In genomic region chr5:95924720-95925119, GRCh38 we compare ENCODE assay signal across 1 cellular context.
TF ChIP-seq lines count a peak whose summit lies in the region.

No MANE protein-coding gene starts in this region.

TF ChIP-seq in HepG2, 621 proteins besides CTCF, POLR2A, EP300 and RAD21 (continued from another document and continues in another):
- no peak for TF ChIP-seq CSRNP1 (CRISPR knock-in tag; IDR thresholded peaks at IDR 0.05)
- TF ChIP-seq ZNF12 (CRISPR knock-in tag; IDR thresholded peaks at IDR 0.05): peak; percentile 74
- no peak for TF ChIP-seq KLF11 (CRISPR knock-in tag; IDR thresholded peaks at IDR 0.05)
- no peak for TF ChIP-seq ZNF503 (CRISPR knock-in tag; IDR thresholded peaks at IDR 0.05)
- TF ChIP-seq SOX13 (IDR thresholded peaks at IDR 0.05): peak; percentile 66
- peak in 1 of 2 experiments; percentile 87; a peak in 2 of 4 replicates for TF ChIP-seq SOX13 (CRISPR knock-in tag; conservative IDR thresholded peaks at IDR 0.05 in 1 of 2, IDR thresholded peaks at IDR 0.05 in 1 of 2)
- no peak for TF ChIP-seq THYN1 (CRISPR knock-in tag; IDR thresholded peaks at IDR 0.05; ENCODE audit: borderline replicate concordance, low read depth)
- TF ChIP-seq MAFG (CRISPR knock-in tag; IDR thresholded peaks at IDR 0.05): no peak
- TF ChIP-seq KDM5B (CRISPR knock-in tag; IDR thresholded peaks at IDR 0.05; ENCODE audit: borderline replicate concordance): no peak
- TF ChIP-seq ZNF609 (CRISPR knock-in tag; IDR thresholded peaks at IDR 0.05; ENCODE audit: borderline replicate concordance): peak; percentile 55; the same call in 1 of the 2 replicates
- TF ChIP-seq FOSL2 (CRISPR knock-in tag; IDR thresholded peaks at IDR 0.05): peak; percentile 63
- no peak for TF ChIP-seq RBFOX2 (IDR thresholded peaks at IDR 0.05; ENCODE audit: low read depth, low read length)
- no peak for TF ChIP-seq ZNF235 (CRISPR knock-in tag; IDR thresholded peaks at IDR 0.05; ENCODE audit: borderline replicate concordance)
- TF ChIP-seq E2F5 (CRISPR knock-in tag; conservative IDR thresholded peaks at IDR 0.05): no peak
- peak; percentile 29; the same call in 1 of the 2 replicates for TF ChIP-seq HNF4G (IDR thresholded peaks at IDR 0.05; ENCODE audit: borderline replicate concordance, low read depth, low read length)
- no peak for TF ChIP-seq HNF4G (CRISPR knock-in tag; IDR thresholded peaks at IDR 0.05; ENCODE audit: borderline replicate concordance, low read depth)
- TF ChIP-seq ERF (CRISPR knock-in tag; IDR thresholded peaks at IDR 0.05): peak; percentile 72; the same call in 1 of the 2 replicates
- TF ChIP-seq FIP1L1 (IDR thresholded peaks at IDR 0.05; ENCODE audit: borderline replicate concordance, insufficient read depth, low read depth, low read length): no peak
- 0 out of 2 replicates have a peak, but pooled peaks have one; percentile 54 for TF ChIP-seq TP53 (CRISPR knock-in tag; conservative IDR thresholded peaks at IDR 0.05)
- TF ChIP-seq PLSCR1 (CRISPR knock-in tag; IDR thresholded peaks at IDR 0.05; ENCODE audit: borderline replicate concordance): no peak
- no peak for TF ChIP-seq JUND (CRISPR knock-in tag; IDR thresholded peaks at IDR 0.05)
- no peak for TF ChIP-seq ZNF224 (CRISPR knock-in tag; IDR thresholded peaks at IDR 0.05)
- TF ChIP-seq MED1 (CRISPR knock-in tag; IDR thresholded peaks at IDR 0.05): peak; percentile 82
- no peak for TF ChIP-seq ZNF136 (CRISPR knock-in tag; IDR thresholded peaks at IDR 0.05; ENCODE audit: low read depth)
- peak; percentile 95 for TF ChIP-seq ARID5B (CRISPR knock-in tag; IDR thresholded peaks at IDR 0.05)
- 0 out of 2 replicates have a peak, but pooled peaks have one; percentile 63 for TF ChIP-seq DNMT3B (CRISPR knock-in tag; conservative IDR thresholded peaks at IDR 0.05)
- TF ChIP-seq ZNF446 (CRISPR knock-in tag; IDR thresholded peaks at IDR 0.05): no peak
- peak; percentile 85 for TF ChIP-seq SOX5 (CRISPR knock-in tag; IDR thresholded peaks at IDR 0.05; ENCODE audit: borderline replicate concordance)
- TF ChIP-seq FOXC1 (CRISPR knock-in tag; IDR thresholded peaks at IDR 0.05; ENCODE audit: borderline replicate concordance): no peak
- no peak for TF ChIP-seq ARNT (IDR thresholded peaks at IDR 0.05)
- no peak for TF ChIP-seq ZNF687 (CRISPR knock-in tag; IDR thresholded peaks at IDR 0.05)
- peak; percentile 37; the same call in 1 of the 2 replicates for TF ChIP-seq TCF7 (IDR thresholded peaks at IDR 0.05; ENCODE audit: low read depth)
- TF ChIP-seq REXO4 (CRISPR knock-in tag; IDR thresholded peaks at IDR 0.05; ENCODE audit: borderline replicate concordance): no peak
- TF ChIP-seq HOXA3 (CRISPR knock-in tag; IDR thresholded peaks at IDR 0.05): peak; percentile 48; the same call in 1 of the 2 replicates
- no peak for TF ChIP-seq ZNF704 (CRISPR knock-in tag; IDR thresholded peaks at IDR 0.05; ENCODE audit: borderline replicate concordance)
- TF ChIP-seq ZNF761 (CRISPR knock-in tag; conservative IDR thresholded peaks at IDR 0.05): 0 out of 2 replicates have a peak, but pooled peaks have one; percentile 30
- no peak for TF ChIP-seq PAX8 (CRISPR knock-in tag; IDR thresholded peaks at IDR 0.05; ENCODE audit: borderline replicate concordance)
- TF ChIP-seq MLX (CRISPR knock-in tag; IDR thresholded peaks at IDR 0.05): peak; percentile 70; the same call in 1 of the 2 replicates
- TF ChIP-seq ZNF253 (CRISPR knock-in tag; IDR thresholded peaks at IDR 0.05; ENCODE audit: borderline replicate concordance): no peak
- TF ChIP-seq MXD4 (CRISPR knock-in tag; IDR thresholded peaks at IDR 0.05): 0 out of 2 replicates have a peak, but pooled peaks have one; percentile 25
- TF ChIP-seq ZBTB42 (CRISPR knock-in tag; IDR thresholded peaks at IDR 0.05): no peak
- TF ChIP-seq DPF2 (CRISPR knock-in tag; IDR thresholded peaks at IDR 0.05; ENCODE audit: borderline replicate concordance, low read depth): no peak; the same call in 1 of the 2 replicates
- TF ChIP-seq ARNTL (CRISPR knock-in tag; IDR thresholded peaks at IDR 0.05): no peak
- TF ChIP-seq SALL1 (CRISPR knock-in tag; IDR thresholded peaks at IDR 0.05): peak; percentile 59; the same call in 1 of the 2 replicates
